In the genomic region with DNA sequence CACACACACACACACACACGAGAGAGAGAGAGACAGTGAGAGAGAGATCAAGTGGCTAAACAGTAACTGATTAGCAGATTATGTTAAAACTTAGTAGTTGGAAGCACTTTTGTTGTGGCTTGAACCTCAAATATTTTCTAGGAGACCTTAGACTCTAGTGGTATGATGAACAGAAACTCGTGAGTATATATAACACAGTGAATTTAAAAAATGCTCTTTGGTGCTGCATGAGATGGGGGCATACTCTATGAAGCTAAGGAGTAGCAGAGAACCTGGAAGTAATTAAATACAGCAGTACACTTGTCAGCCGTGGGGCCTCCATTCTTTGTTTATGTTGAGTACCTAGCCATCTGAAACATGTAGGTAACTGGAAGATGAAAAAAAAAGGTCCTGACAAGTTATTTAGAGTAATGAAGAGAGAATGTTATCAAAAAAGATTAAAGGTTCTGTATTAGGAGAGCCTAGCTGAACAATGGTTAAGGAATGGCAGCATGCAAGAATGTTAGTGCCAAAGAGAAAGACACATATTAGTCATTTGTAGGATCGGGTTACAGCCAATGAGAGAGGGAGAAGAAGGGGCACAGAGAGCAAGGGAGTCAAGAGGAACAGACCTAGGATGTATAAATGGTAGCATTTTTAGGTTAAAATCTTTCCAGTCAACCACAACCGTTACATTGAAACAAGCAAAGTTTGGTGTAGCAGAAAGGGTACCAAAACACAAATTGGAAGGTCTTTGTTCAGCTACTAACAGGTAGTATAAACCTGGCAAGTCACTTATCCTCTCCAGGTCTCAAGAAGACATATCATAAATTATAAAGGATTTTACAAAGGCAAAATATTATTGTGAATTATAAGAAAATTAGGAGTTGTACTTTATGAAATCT, we compare ENCODE assay signal across 13 cellular contexts.
A peak's percentile ranks its signal among the peaks of the same experiment; 100 is the strongest.
DNase-seq lines count a peak whose midpoint lies in the region; TF ChIP-seq lines count a peak whose summit lies in the region.
"Had no signal": no experiment of that assay in that cellular context is flagged by ENCODE, and none has a peak within 500 bp of the region (broad histone marks: within the 10 kb centered on the region; RNA-seq: fewer than 3 reads in every experiment).

No MANE protein-coding gene starts in this region.

- DNase-seq in activated naive CD4-positive, alpha-beta T cell treated with anti-CD3 and anti-CD28 coated beads for 36 hours, result no peak
- peak; percentile 40 for DNase-seq in SW480 (ENCODE audit: low spot score)
- peak; percentile 48 for DNase-seq in glomerular visceral epithelial cell (ENCODE audit: extremely low spot score)
- no peak for DNase-seq in uterus
- no peak for DNase-seq in DMS 273 (lab: John Stamatoyannopoulos, UW; ENCODE audit: unreplicated experiment)
- DNase-seq in CD1c-positive myeloid dendritic cell (ENCODE audit: extremely low spot score), result no peak
- DNase-seq in neural progenitor cell (ENCODE audit: low spot score), result no peak
- DNase-seq: caudate nucleus, naive B cell, NCI-H446 treated with DMSO at 0.1 percent for 48 hours, T-cell had no signal

- intact Hi-C loops in activated naive CD4-positive, alpha-beta T cell treated with anti-CD3 and anti-CD28 coated beads for 36 hours (cut with micrococcal nuclease), result loop anchor here (10.0 kb wide), 2 partner anchors 197 to 887 kb away; no protein-coding TSS in a partner anchor
- intact Hi-C loops in uterus (cut with DNase I; ENCODE audit: low total_unique reads), result no loop called here

- peak overlapping the region; percentile 55 for H3K27ac Mint-ChIP-seq in activated naive CD4-positive, alpha-beta T cell treated with anti-CD3 and anti-CD28 coated beads, Interleukin-2, amount 50 U/mL, for 24 hours
- no peak overlapping the region for H3K27ac Mint-ChIP-seq in activated naive CD4-positive, alpha-beta T cell treated with anti-CD3 and anti-CD28 coated beads for 36 hours
- H3K27ac Mint-ChIP-seq in neural progenitor cell, result no peak overlapping the region
- H3K27ac Mint-ChIP-seq: IgD-negative memory B cell, T-cell had no signal

- H3K36me3 ChIP-seq in uterus, result no peaks in the 10 kb centered on the region
- H3K36me3 ChIP-seq in neural progenitor cell, result no peaks in the 10 kb centered on the region

- H3K4me1 Mint-ChIP-seq in activated naive CD4-positive, alpha-beta T cell treated with anti-CD3 and anti-CD28 coated beads, Interleukin-2, amount 50 U/mL, for 24 hours, result peaks cover 12% of the 10 kb centered on the region
- H3K4me1 Mint-ChIP-seq in activated naive CD4-positive, alpha-beta T cell treated with anti-CD3 and anti-CD28 coated beads for 36 hours (ENCODE audit: low read depth), result peaks cover 17% of the 10 kb centered on the region
- peaks cover 12% of the 10 kb centered on the region for H3K4me1 Mint-ChIP-seq in neural progenitor cell
- H3K4me1 Mint-ChIP-seq: IgD-negative memory B cell, naive B cell had no signal

- no peaks in the 10 kb centered on the region for H3K9me3 Mint-ChIP-seq in activated naive CD4-positive, alpha-beta T cell treated with anti-CD3 and anti-CD28 coated beads, Interleukin-2, amount 50 U/mL, for 24 hours
- H3K9me3 Mint-ChIP-seq in activated naive CD4-positive, alpha-beta T cell treated with anti-CD3 and anti-CD28 coated beads for 36 hours, result no peaks in the 10 kb centered on the region
- no peaks in the 10 kb centered on the region for H3K9me3 Mint-ChIP-seq in neural progenitor cell
- H3K9me3 Mint-ChIP-seq: IgD-negative memory B cell, naive B cell, T-cell had no signal

- no peaks in the 10 kb centered on the region for H3K4me1 ChIP-seq in uterus
- H3K4me1 ChIP-seq in neural progenitor cell, result no peaks in the 10 kb centered on the region

- TF ChIP-seq CTCF in uterus (IDR thresholded peaks at IDR 0.05), result no peak
- no peak for TF ChIP-seq CTCF in neural progenitor cell (IDR thresholded peaks at IDR 0.05)

- H3K4me3 ChIP-seq in uterus (no peak overlapping the region), neural progenitor cell (no peak overlapping the region)

- no peaks in the 10 kb centered on the region for H3F3A ChIP-seq in neural progenitor cell (ENCODE audit: low read depth)

- no peak overlapping the region for H2AFZ ChIP-seq in neural progenitor cell (replicated peaks)

- CTCF ChIA-PET in activated naive CD4-positive, alpha-beta T cell treated with anti-CD3 and anti-CD28 coated beads for 36 hours (lab: Charles Lee), result no interaction called here

- no peak for TF ChIP-seq POLR2A in uterus (IDR thresholded peaks at IDR 0.05)

- H3K36me3 Mint-ChIP-seq in activated naive CD4-positive, alpha-beta T cell treated with anti-CD3 and anti-CD28 coated beads, Interleukin-2, amount 50 U/mL, for 24 hours, result no peaks in the 10 kb centered on the region
- H3K36me3 Mint-ChIP-seq in activated naive CD4-positive, alpha-beta T cell treated with anti-CD3 and anti-CD28 coated beads for 36 hours (ENCODE audit: low read depth), result no peaks in the 10 kb centered on the region
- no peaks in the 10 kb centered on the region for H3K36me3 Mint-ChIP-seq in neural progenitor cell
- H3K36me3 Mint-ChIP-seq: IgD-negative memory B cell, naive B cell, T-cell had no signal

- H3K27me3 ChIP-seq in uterus (peaks cover 0 to 7% of the 10 kb centered on the region in 2 donors), neural progenitor cell (no peaks in the 10 kb centered on the region)

- H3K4me3 Mint-ChIP-seq in activated naive CD4-positive, alpha-beta T cell treated with anti-CD3 and anti-CD28 coated beads, Interleukin-2, amount 50 U/mL, for 24 hours, result no peak overlapping the region
- H3K4me3 Mint-ChIP-seq in activated naive CD4-positive, alpha-beta T cell treated with anti-CD3 and anti-CD28 coated beads for 36 hours, result no peak overlapping the region
- no peak overlapping the region for H3K4me3 Mint-ChIP-seq in neural progenitor cell
- H3K4me3 Mint-ChIP-seq: IgD-negative memory B cell, naive B cell, T-cell had no signal

- no peak overlapping the region for H3K9ac ChIP-seq in neural progenitor cell

- no peaks in the 10 kb centered on the region for H3K27me3 Mint-ChIP-seq in activated naive CD4-positive, alpha-beta T cell treated with anti-CD3 and anti-CD28 coated beads, Interleukin-2, amount 50 U/mL, for 24 hours
- peaks cover 4% of the 10 kb centered on the region for H3K27me3 Mint-ChIP-seq in activated naive CD4-positive, alpha-beta T cell treated with anti-CD3 and anti-CD28 coated beads for 36 hours (ENCODE audit: low read depth)
- H3K27me3 Mint-ChIP-seq in neural progenitor cell (ENCODE audit: insufficient read depth, low read depth), result no peaks in the 10 kb centered on the region

- H3K27ac ChIP-seq in uterus (peak overlapping the region; percentile 37 to 61), neural progenitor cell (no peak overlapping the region)

- no peaks in the 10 kb centered on the region for H4K20me1 ChIP-seq in neural progenitor cell (ENCODE audit: low read depth)

- no peaks in the 10 kb centered on the region for H3K79me2 ChIP-seq in neural progenitor cell (ENCODE audit: low read depth)

- no peak overlapping the region for H3K4me2 ChIP-seq in neural progenitor cell

- H3K9me3 ChIP-seq in uterus, result no peaks in the 10 kb centered on the region
- H3K9me3 ChIP-seq in neural progenitor cell (ENCODE audit: low read depth), result no peaks in the 10 kb centered on the region

Comparison
In these comparisons a context has a peak if more than half of its experiments do, and no peak if none do; other contexts are left out.
1. DNase-seq: peak in SW480 (single experiment) and glomerular visceral epithelial cell (single experiment); none in activated naive CD4-positive, alpha-beta T cell treated with anti-CD3 and anti-CD28 coated beads for 36 hours (single experiment), uterus (0 of 2), DMS 273 (single experiment), CD1c-positive myeloid dendritic cell (single experiment) and neural progenitor cell (single experiment).